ENCODE assay signal across 1 cellular context in genomic region chr16:55207679-55208294, GRCh38.
TF ChIP-seq lines count a peak whose summit lies in the region.

No MANE protein-coding gene starts in this region.

TF ChIP-seq in SK-N-SH, 30 proteins besides CTCF, POLR2A, EP300 and RAD21 (continued from another document):
- TF ChIP-seq MEF2A (IDR thresholded peaks at IDR 0.05; ENCODE audit: borderline replicate concordance, low read depth) (no peak), JUND (IDR thresholded peaks at IDR 0.05) (no peak), FOSL2 (IDR thresholded peaks at IDR 0.05; ENCODE audit: borderline replicate concordance, low read depth) (no peak), SMC3 (IDR thresholded peaks at IDR 0.05; ENCODE audit: low read depth, low read length) (no peak)
